1 cellular context compared by ENCODE assay signal in genomic region chr13:110415669-110416068, GRCh38.
TF ChIP-seq lines count a peak whose summit lies in the region.

No MANE protein-coding gene starts in this region.

TF ChIP-seq in GM23338, 12 proteins besides CTCF, POLR2A, EP300 and RAD21 (continued from another document):
- no peak for TF ChIP-seq REST (IDR thresholded peaks at IDR 0.05; ENCODE audit: unreplicated experiment)
- no peak for TF ChIP-seq ZNF331 (CRISPR knock-in tag; IDR thresholded peaks at IDR 0.05; ENCODE audit: low read depth)
